Comparison of ENCODE assay signal across 8 cellular contexts in genomic region chr11:116499396-116500001, GRCh38.
DNase-seq lines count a peak whose midpoint lies in the region; ATAC-seq, FAIRE-seq and TF ChIP-seq lines count a peak whose summit lies in the region.

No MANE protein-coding gene starts in this region.

- DNase-seq in DMS153 treated with DMSO at 0.1 percent for 48 hours (lab: John Stamatoyannopoulos, UW; ENCODE audit: unreplicated experiment) (peak; percentile 76), HT1080 (ENCODE audit: low read depth) (peak; percentile 48), astrocyte (ENCODE audit: low read depth) (peak; percentile 10), iPS-NIHi7 (ENCODE audit: extremely low spot score) (peak; percentile 89)
- peak; percentile 21 for DNase-seq in stimulated activated CD4-positive, alpha-beta T cell treated with anti-CD3 and anti-CD28 coated beads, Interleukin-4, amount 100 ng/mL, for 1 hour

- H3K27ac ChIP-seq in OCI-LY3 (ENCODE audit: low read length) (no peak overlapping the region), astrocyte (ENCODE audit: low read depth, low read length) (no peak overlapping the region)

- peaks cover 74% of the 10 kb centered on the region for H3K27me3 Mint-ChIP-seq in astrocyte (ENCODE audit: low read depth, unreplicated experiment)

- H3K4me3 ChIP-seq in OCI-LY3 (ENCODE audit: low read length) (no peak overlapping the region), astrocyte (ENCODE audit: insufficient read depth, low read depth, low read length) (no peak overlapping the region)

- H2AFZ ChIP-seq in OCI-LY3 (ENCODE audit: low read depth, low read length) (no peak overlapping the region), astrocyte (ENCODE audit: low read depth, low read length) (no peak overlapping the region)

- H3K4me3 Mint-ChIP-seq in astrocyte (ENCODE audit: unreplicated experiment), result no peak overlapping the region

- ATAC-seq in HG03196 (IDR thresholded peaks at IDR 0.05; ENCODE audit: unreplicated experiment) (no peak), GM18511 (IDR thresholded peaks at IDR 0.05; ENCODE audit: unreplicated experiment) (no peak)

- H3K36me3 ChIP-seq in OCI-LY3 (replicated peaks; ENCODE audit: low read depth, low read length) (no peaks in the 10 kb centered on the region), astrocyte (ENCODE audit: insufficient read depth, low read length) (no peaks in the 10 kb centered on the region)

- H3K27me3 ChIP-seq in OCI-LY3 (ENCODE audit: low read depth, low read length), result no peaks in the 10 kb centered on the region
- H3K27me3 ChIP-seq in astrocyte (ENCODE audit: insufficient read depth, low read length), result peaks cover 26% of the 10 kb centered on the region

- H3K4me2 ChIP-seq in OCI-LY3 (ENCODE audit: low read length), result no peak overlapping the region
- no peak overlapping the region for H3K4me2 ChIP-seq in astrocyte (ENCODE audit: low read length)

- no peak for FAIRE-seq in astrocyte (lab: Jason Lieb, UNC)

- H3K9ac ChIP-seq in OCI-LY3 (ENCODE audit: low read length) (no peak overlapping the region), astrocyte (ENCODE audit: low read length) (no peak overlapping the region)

- H3K4me1 Mint-ChIP-seq in astrocyte (ENCODE audit: low read depth, unreplicated experiment), result no peaks in the 10 kb centered on the region

- H4K20me1 ChIP-seq in OCI-LY3 (ENCODE audit: insufficient read depth, low read length) (no peaks in the 10 kb centered on the region), astrocyte (ENCODE audit: insufficient read depth, low read length) (no peaks in the 10 kb centered on the region)

- no peak overlapping the region for H3K27ac Mint-ChIP-seq in astrocyte (ENCODE audit: unreplicated experiment)

- H3K4me1 ChIP-seq in OCI-LY3 (ENCODE audit: low read length) (no peaks in the 10 kb centered on the region), astrocyte (ENCODE audit: insufficient read depth, low read length) (no peaks in the 10 kb centered on the region)

- H3K79me2 ChIP-seq in OCI-LY3 (ENCODE audit: low read length) (no peaks in the 10 kb centered on the region), astrocyte (ENCODE audit: insufficient read depth, low read length) (no peaks in the 10 kb centered on the region)

- no peaks in the 10 kb centered on the region for H3K36me3 Mint-ChIP-seq in astrocyte (ENCODE audit: low read depth, unreplicated experiment)

- peak; percentile 82 for TF ChIP-seq CTCF in OCI-LY3 (IDR thresholded peaks at IDR 0.05; ENCODE audit: low read depth, low read length)
- peak; percentile 45 for TF ChIP-seq CTCF in astrocyte (IDR thresholded peaks at IDR 0.05; ENCODE audit: insufficient read depth, low read depth, low read length)

- no peaks in the 10 kb centered on the region for H3K9me3 ChIP-seq in OCI-LY3 (ENCODE audit: insufficient read depth, low read length)
- no peaks in the 10 kb centered on the region for H3K9me3 ChIP-seq in astrocyte (ENCODE audit: insufficient read depth, low read depth, low read length)

- H3K9me3 Mint-ChIP-seq in astrocyte (ENCODE audit: unreplicated experiment), result no peaks in the 10 kb centered on the region

Comparison
In these comparisons a context has a peak if more than half of its experiments do, and no peak if none do; other contexts are left out.
1. DNase-seq: peak in every context shown above with its lines; median percentile 89 in iPS-NIHi7; 76 in DMS153 treated with DMSO at 0.1 percent for 48 hours; 48 in HT1080; 21 in stimulated activated CD4-positive, alpha-beta T cell treated with anti-CD3 and anti-CD28 coated beads, Interleukin-4, amount 100 ng/mL, for 1 hour; 10 in astrocyte.